8 cellular contexts compared by ENCODE assay signal in the genomic region with DNA sequence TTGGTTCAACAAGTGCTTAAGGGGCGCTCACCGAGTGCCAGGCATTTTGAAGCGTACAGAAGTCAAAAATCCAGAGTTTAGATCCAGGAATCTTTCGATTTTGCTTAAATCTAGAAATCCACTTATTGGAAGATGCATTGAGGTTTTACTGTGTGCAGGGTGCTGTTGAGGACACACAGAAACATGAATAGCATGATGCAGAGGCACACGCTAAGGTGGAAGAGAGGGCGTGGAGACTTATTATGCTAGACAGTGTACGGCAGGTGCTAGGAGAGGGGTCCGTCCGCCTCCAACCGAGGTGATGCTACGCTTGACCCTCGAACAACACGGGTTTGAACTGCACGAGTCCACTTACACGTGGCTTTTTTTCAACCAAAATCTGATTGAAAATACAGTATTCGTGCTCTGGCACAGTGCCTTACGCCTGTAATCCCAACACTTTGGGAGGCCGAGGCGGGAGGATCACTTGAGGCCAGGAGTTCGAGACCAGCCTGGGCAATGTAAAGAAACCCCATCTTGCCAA. TPM values are rescaled to one million over a fixed set of nuclear protein-coding genes. Genes with fewer than 3 reads are reported as not detected.
DNase-seq lines count a peak whose midpoint lies in the region; ATAC-seq, FAIRE-seq and TF ChIP-seq lines count a peak whose summit lies in the region.

No MANE protein-coding gene starts in this region.

- H3K27ac ChIP-seq in C4-2B = peak overlapping the region; percentile 90
- peak overlapping the region; percentile 62 for H3K27ac ChIP-seq in endothelial cell of umbilical vein (ENCODE audit: insufficient read depth, low read depth, low read length)
- H3K27ac ChIP-seq in neural cell (ENCODE audit: low read length) = peak overlapping the region; percentile 51

- H3K36me3 ChIP-seq in NT2/D1 (ENCODE audit: insufficient read depth, insufficient read length, low read length) = peaks cover 6% of the 10 kb centered on the region
- peaks cover 0 to 3% of the 10 kb centered on the region in 2 experiments for H3K36me3 ChIP-seq in endothelial cell of umbilical vein (ENCODE audit: control insufficient read depth in 2 of 2, extremely low read depth in 1 of 2, insufficient read depth in 2 of 2, low read length in 2 of 2)
- H3K36me3 ChIP-seq in neural cell (ENCODE audit: insufficient read depth, low read length) = no peaks in the 10 kb centered on the region

- TF ChIP-seq CTCF in C4-2B (conservative IDR thresholded peaks at IDR 0.05) = no peak
- no peak for TF ChIP-seq CTCF in endothelial cell of umbilical vein (IDR thresholded peaks at IDR 0.05; ENCODE audit: extremely low read depth in 1 of 2, insufficient read depth in 1 of 2, low read depth in 1 of 2, low read length in 2 of 2)
- no peak for TF ChIP-seq CTCF in neural cell (IDR thresholded peaks at IDR 0.05; ENCODE audit: poor library complexity, severe bottlenecking)

- intact Hi-C loops in endothelial cell of umbilical vein (cut with micrococcal nuclease) = loop anchor here (1.0 to 5.0 kb wide), 4 partner anchors 121 to 274 kb away; a partner anchor contains a TSS
- intact Hi-C loops in posterior vena cava (cut with DNase I) = loop anchor here in 1 of 2 donors (5.0 to 10.0 kb wide), 2 partner anchors 134 kb away; a partner anchor contains a TSS

- H3K9me2 ChIP-seq in neural cell (ENCODE audit: insufficient read depth, low read length) = no peaks in the 10 kb centered on the region

- TF ChIP-seq RAD21 in neural cell (conservative IDR thresholded peaks at IDR 0.05) = no peak

- ATAC-seq in HG03342 (IDR thresholded peaks at IDR 0.05; ENCODE audit: unreplicated experiment) = no peak

- CTCF ChIA-PET in endothelial cell of umbilical vein (lab: Charles Lee) = interaction anchor here (0.5 to 1.6 kb wide), 9 partner anchors 17 to 184 kb away, joined by 3 to 8 read pairs (median 5); a partner anchor contains a TSS

- no TSS peak for BruUV-seq in endothelial cell of umbilical vein (replicated peaks; lab: Mats Ljungman, UMichigan)

- H3K9me3 ChIP-seq in NT2/D1 (ENCODE audit: insufficient read depth, low read length) (no peaks in the 10 kb centered on the region), endothelial cell of umbilical vein (replicated peaks; ENCODE audit: control insufficient read depth, insufficient read depth, low read length) (no peaks in the 10 kb centered on the region), neural cell (ENCODE audit: low read length) (no peaks in the 10 kb centered on the region)

- no peaks in the 10 kb centered on the region for H3F3A ChIP-seq in neural cell (ENCODE audit: insufficient read depth, low read length, poor library complexity, severe bottlenecking)

- dilution Hi-C loops in endothelial cell of umbilical vein (cut with MboI; ENCODE audit: extremely low pct_ligation_motif_present, low sequenced_read_pairs) = no loop called here

- H4K20me1 ChIP-seq in endothelial cell of umbilical vein (replicated peaks; ENCODE audit: control insufficient read depth, extremely low read depth, insufficient read depth, low read length) (peaks cover 4% of the 10 kb centered on the region), neural cell (ENCODE audit: insufficient read depth) (no peaks in the 10 kb centered on the region)

- peaks cover 36% of the 10 kb centered on the region for H3K79me2 ChIP-seq in endothelial cell of umbilical vein (ENCODE audit: control insufficient read depth, insufficient read depth, low read length)
- H3K79me2 ChIP-seq in neural cell (replicated peaks; ENCODE audit: insufficient read depth, low read length) = peaks cover 15% of the 10 kb centered on the region

- H3K9ac ChIP-seq in NT2/D1 (ENCODE audit: insufficient read length, low read depth) (peak overlapping the region; percentile 81), endothelial cell of umbilical vein (replicated peaks; ENCODE audit: extremely low read depth, insufficient read depth, low read length) (peak overlapping the region; percentile 80), neural cell (ENCODE audit: low read length) (peak overlapping the region; percentile 73)

- no peak for TF ChIP-seq POLR2A in endothelial cell of umbilical vein (IDR thresholded peaks at IDR 0.05; ENCODE audit: low read depth, low read length)

- no peak for FAIRE-seq in endothelial cell of umbilical vein (lab: Jason Lieb, UNC)

- peak overlapping the region; percentile 75 for H2AFZ ChIP-seq in endothelial cell of umbilical vein (ENCODE audit: low read depth, low read length)
- H2AFZ ChIP-seq in neural cell (ENCODE audit: low read depth, low read length) = peak overlapping the region; percentile 48

- no peaks in the 10 kb centered on the region for H3K4me1 ChIP-seq in NT2/D1 (ENCODE audit: insufficient read depth, insufficient read length)
- H3K4me1 ChIP-seq in endothelial cell of umbilical vein (ENCODE audit: control insufficient read depth, extremely low read depth, insufficient read depth, low read length) = peaks cover 20% of the 10 kb centered on the region

- peaks cover 14% of the 10 kb centered on the region for H3K27me3 ChIP-seq in NT2/D1 (ENCODE audit: insufficient read depth, insufficient read length)
- H3K27me3 ChIP-seq in endothelial cell of umbilical vein (ENCODE audit: control insufficient read depth in 2 of 2, insufficient read depth in 2 of 2, low read length in 2 of 2) = no peaks in the 10 kb centered on the region
- no peaks in the 10 kb centered on the region for H3K27me3 ChIP-seq in neural cell (ENCODE audit: insufficient read depth, low read depth, low read length)

- H3K4me3 ChIP-seq in NT2/D1 (ENCODE audit: insufficient read length, low read depth) (peak overlapping the region; percentile 46), endothelial cell of umbilical vein (replicated peaks in 1 of 3; ENCODE audit: insufficient read depth in 1 of 3, low read depth in 1 of 3, low read length in 3 of 3) (peak overlapping the region; percentile 49 to 83 (median 60)), neural cell (ENCODE audit: low read length) (peak overlapping the region; percentile 82)

- no peak for DNase-seq in NT2/D1 (ENCODE audit: low read depth, low spot score)
- DNase-seq in endothelial cell of umbilical vein (ENCODE audit: low read depth, low spot score) = no peak
- no peak for DNase-seq in stimulated activated CD4-positive, alpha-beta T cell treated with anti-CD3 and anti-CD28 coated beads, Interleukin-4, amount 100 ng/mL, for 24 hours
- no peak for DNase-seq in posterior vena cava (ENCODE audit: low spot score)
- no peak for DNase-seq in stimulated activated CD4-positive, alpha-beta T cell treated with anti-CD3 and anti-CD28 coated beads, Interleukin-1b, Interleukin-23, amount 100 ng/mL, for 48 hours

- H3K4me2 ChIP-seq in endothelial cell of umbilical vein (ENCODE audit: insufficient read depth, low read length) (peak overlapping the region; percentile 95), neural cell (ENCODE audit: low read length) (peak overlapping the region; percentile 88)

- no peak for TF ChIP-seq EP300 in neural cell (conservative IDR thresholded peaks at IDR 0.05; ENCODE audit: poor library complexity, severe bottlenecking)

- no peaks in the 10 kb centered on the region for H3K9me1 ChIP-seq in endothelial cell of umbilical vein (replicated peaks; ENCODE audit: control insufficient read depth, extremely low read depth, insufficient read depth, low read length)

- POLR2A ChIA-PET in endothelial cell of umbilical vein (lab: Charles Lee) = no interaction called here

TF ChIP-seq in endothelial cell of umbilical vein, 7 proteins besides CTCF, POLR2A, EP300 and RAD21:
- TF ChIP-seq, protein P1, sequence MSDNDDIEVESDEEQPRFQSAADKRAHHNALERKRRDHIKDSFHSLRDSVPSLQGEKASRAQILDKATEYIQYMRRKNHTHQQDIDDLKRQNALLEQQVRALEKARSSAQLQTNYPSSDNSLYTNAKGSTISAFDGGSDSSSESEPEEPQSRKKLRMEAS (IDR thresholded peaks at IDR 0.05; ENCODE audit: insufficient read depth, insufficient read length) = no peak
- TF ChIP-seq POLR2AphosphoS5 (IDR thresholded peaks at IDR 0.05; ENCODE audit: insufficient read depth, low read depth, low read length) = no peak
- no peak for TF ChIP-seq JUN (IDR thresholded peaks at IDR 0.05; ENCODE audit: borderline replicate concordance, insufficient read depth, insufficient read length, low read depth)
- TF ChIP-seq GATA2 (IDR thresholded peaks at IDR 0.05; ENCODE audit: insufficient read depth, insufficient read length, low read depth, low read length) = no peak

TF ChIP-seq in neural cell, 6 proteins besides CTCF, POLR2A, EP300 and RAD21 (continues in another document):
- TF ChIP-seq TAF1 (IDR thresholded peaks at IDR 0.05; ENCODE audit: low read depth) (no peak), POLR2AphosphoS5 (IDR thresholded peaks at IDR 0.05) (no peak), SMC3 (conservative IDR thresholded peaks at IDR 0.05; ENCODE audit: poor library complexity) (no peak), MXI1 (conservative IDR thresholded peaks at IDR 0.05; ENCODE audit: poor library complexity, severe bottlenecking) (no peak), EZH2 (IDR thresholded peaks at IDR 0.05; ENCODE audit: borderline replicate concordance, insufficient read depth, low read length, poor library complexity, severe bottlenecking) (no peak)

RNA-seq across cellular contexts. Expression of a gene that starts 1.0 kb away (rescaled TPM):
- 55.5 and 65.8 TPM in 2 replicates for total RNA-seq in endothelial cell of umbilical vein
- polyA plus RNA-seq in endothelial cell of umbilical vein = 24.8 and 24.9 TPM in 2 replicates
- polyA plus RNA-seq in endothelial cell of umbilical vein (2011; cell fraction: cytosol; rRNA removed) = 30.6 and 31.9 TPM in 2 replicates
- 52.8 and 55.7 TPM in 2 replicates for polyA plus RNA-seq in endothelial cell of umbilical vein (2011; cell fraction: nucleus; rRNA removed)
- polyA plus RNA-seq in endothelial cell of umbilical vein (2012) = 34.0 and 43.0 TPM in 2 replicates
- 62.0 and 74.4 TPM in 2 replicates for polyA minus RNA-seq in endothelial cell of umbilical vein
- 36.4 TPM for polyA minus RNA-seq in endothelial cell of umbilical vein (2011; cell fraction: cytosol; rRNA and poly(A)+ RNA removed)
- polyA minus RNA-seq in endothelial cell of umbilical vein (2011; cell fraction: nucleus; rRNA and poly(A)+ RNA removed) = 80.4 and 153 TPM in 2 replicates
- polyA plus RNA-seq in neural cell = 9.4 and 12.8 TPM in 2 replicates
- polyA minus RNA-seq in neural cell = 32.1 and 33.5 TPM in 2 replicates
- total RNA-seq in posterior vena cava = 100 to 1,000 TPM in 1 of 2 donors, 10 to 100 TPM in 1; 74.6 to 110 TPM
